Comparison of ENCODE assay signal across 23 cellular contexts in the genomic region with DNA sequence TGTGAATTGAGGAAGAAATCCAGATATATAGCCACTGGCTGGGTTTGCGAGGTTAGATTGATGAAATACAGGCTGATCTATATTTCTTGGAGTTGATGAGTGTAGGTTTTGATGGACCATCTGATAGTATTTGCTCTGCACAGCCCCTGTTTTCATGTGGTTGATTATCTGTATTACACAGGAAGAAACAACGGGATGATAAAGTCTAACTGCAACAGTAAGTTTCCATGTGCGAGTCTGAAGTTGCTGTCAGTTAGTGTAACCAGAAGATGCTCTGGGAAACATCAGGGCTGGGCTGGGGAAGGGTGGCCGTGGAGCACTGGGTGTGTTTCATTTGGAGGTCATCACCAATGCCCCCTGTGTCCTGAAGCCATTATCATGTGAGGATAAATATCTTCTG.
"Had no signal": no experiment of that assay in that cellular context is flagged by ENCODE, and none has a peak within 500 bp of the region (broad histone marks: within the 10 kb centered on the region; RNA-seq: fewer than 3 reads in every experiment).

No MANE protein-coding gene starts in this region.

- H3K4me1 ChIP-seq: gastrocnemius medialis, psoas muscle, suprapubic skin, transverse colon had no signal

- H3K27ac ChIP-seq: dorsolateral prefrontal cortex, gastrocnemius medialis, lower lobe of right lung, ovary, psoas muscle, skin epidermis, suprapubic skin, transverse colon, vagina had no signal

- DNase-seq: cortex of kidney; dorsolateral prefrontal cortex; effector CD4-positive, alpha-beta T cell; foreskin fibroblast; gastrocnemius medialis; head of caudate nucleus; left ventricle myocardium superior; lower lobe of right lung; natural killer cell; occipital lobe; ovary; posterior cingulate gyrus; psoas muscle; right cardiac atrium; stimulated activated CD4-positive, alpha-beta T cell treated with anti-CD3 and anti-CD28 coated beads, Interleukin-15, amount 100 ng/mL, for 24 hours; stimulated activated CD4-positive, alpha-beta T cell treated with anti-CD3 and anti-CD28 coated beads, Interleukin-2, amount 100 ng/mL, for 48 hours; stimulated activated naive CD4-positive, alpha-beta T cell; stimulated activated naive CD8-positive, alpha-beta T cell treated with anti-CD3 and anti-CD28 coated beads, Interleukin-15, amount 100 ng/mL, for 72 hours; transverse colon had no signal

- H3K36me3 Mint-ChIP-seq: natural killer cell had no signal

- H3K9me3 ChIP-seq: gastrocnemius medialis, lower lobe of right lung, ovary, psoas muscle, suprapubic skin, transverse colon, vagina had no signal

- H3K4me3 Mint-ChIP-seq: natural killer cell; stimulated activated naive CD8-positive, alpha-beta T cell treated with anti-CD3 and anti-CD28 coated beads, Interleukin-15, amount 100 ng/mL, for 72 hours had no signal

- H3K27me3 ChIP-seq: dorsolateral prefrontal cortex, gastrocnemius medialis, ovary, suprapubic skin, transverse colon, vagina had no signal

- H3K27ac Mint-ChIP-seq: natural killer cell; stimulated activated naive CD8-positive, alpha-beta T cell treated with anti-CD3 and anti-CD28 coated beads, Interleukin-15, amount 100 ng/mL, for 72 hours had no signal

- ATAC-seq: esophagus mucosa; gastrocnemius medialis; left ventricle myocardium superior; lower lobe of right lung; natural killer cell; psoas muscle; right cardiac atrium; stimulated activated naive CD8-positive, alpha-beta T cell treated with anti-CD3 and anti-CD28 coated beads, Interleukin-15, amount 100 ng/mL, for 72 hours had no signal

- H3K36me3 ChIP-seq: gastrocnemius medialis, lower lobe of right lung, ovary, suprapubic skin, transverse colon, vagina had no signal

- H3K4me3 ChIP-seq: dorsolateral prefrontal cortex, gastrocnemius medialis, lower lobe of right lung, ovary, psoas muscle, skin epidermis, suprapubic skin, transverse colon, vagina had no signal

- H3K4me1 Mint-ChIP-seq: natural killer cell had no signal

- H3K9me3 Mint-ChIP-seq: stimulated activated naive CD8-positive, alpha-beta T cell treated with anti-CD3 and anti-CD28 coated beads, Interleukin-15, amount 100 ng/mL, for 72 hours had no signal
